ENCODE assay signal across 23 cellular contexts in genomic region chr10:132503581-132504421, GRCh38.
"Had no signal": no experiment of that assay in that cellular context is flagged by ENCODE, and none has a peak within 500 bp of the region (broad histone marks: within the 10 kb centered on the region; RNA-seq: fewer than 3 reads in every experiment).

No MANE protein-coding gene starts in this region.

- H3K4me1 ChIP-seq: prostate gland had no signal

- H3K36me3 ChIP-seq: adrenal gland, esophagus muscularis mucosa, gastroesophageal sphincter, heart left ventricle, prostate gland, thoracic aorta had no signal

- H3K4me3 ChIP-seq: adrenal gland, esophagus muscularis mucosa, gastroesophageal sphincter, heart left ventricle, prostate gland, smooth muscle cell, thoracic aorta had no signal

- DNase-seq: activated CD4-positive, alpha-beta T cell treated with anti-CD3 and anti-CD28 coated beads, Interleukin-2, amount 10 ng/mL, durations not matched to agents 24 days and 14 days; activated CD4-positive, CD25-positive, alpha-beta regulatory T cell; activated CD8-positive, alpha-beta memory T cell treated with anti-CD3 and anti-CD28 coated beads, Interleukin-2, amount 50 U/mL, for 4 hours; activated naive CD4-positive, alpha-beta T cell treated with anti-CD3 and anti-CD28 coated beads, Interleukin-2, amount 50 U/mL, for 16 hours; activated T-cell treated with anti-CD3 and anti-CD28 coated beads, Interleukin-2, amount 50 U/mL, for 4 hours; adrenal gland; effector CD8-positive, alpha-beta T cell; midbrain; nephron progenitor cell; stimulated activated CD4-positive, alpha-beta T cell treated with anti-CD3 and anti-CD28 coated beads, Interleukin-4, amount 100 ng/mL, for 24 hours; T-helper 1 cell; T-helper 9 cell had no signal

- H3K27ac ChIP-seq: adrenal gland, esophagus muscularis mucosa, heart left ventricle, prostate gland, thoracic aorta had no signal

- H3K9me3 ChIP-seq: adrenal gland, esophagus muscularis mucosa, gastroesophageal sphincter, heart left ventricle, prostate gland, thoracic aorta had no signal

- FAIRE-seq: bronchial epithelial cell, endothelial cell of umbilical vein had no signal

- ATAC-seq: activated T-cell treated with anti-CD3 and anti-CD28 coated beads, Interleukin-2, amount 50 U/mL, for 4 hours; gastroesophageal sphincter; heart left ventricle; right cardiac atrium; SK-N-SH treated with all-trans-retinoic acid at 6 μM for 48 hours; stimulated activated effector memory CD8-positive, alpha-beta T cell treated with anti-CD3 and anti-CD28 coated beads, Interleukin-12 subunit alpha, Interleukin-12 subunit beta, amount 100 ng/mL, for 72 hours had no signal
